In genomic region chr17:50372222-50372621, GRCh38 we compare ENCODE assay signal across 8 cellular contexts. TPM values are rescaled to one million over a fixed set of nuclear protein-coding genes. Genes with fewer than 3 reads are reported as not detected.
DNase-seq lines count a peak whose midpoint lies in the region; TF ChIP-seq lines count a peak whose summit lies in the region.

No MANE protein-coding gene starts in this region.

- peak overlapping the region; percentile 99 for H3K27ac ChIP-seq in CD8-positive, alpha-beta memory T cell (ENCODE audit: low read depth, low read length)
- no peak overlapping the region; the same call in 1 of the 2 replicates for H3K27ac ChIP-seq in SJCRH30
- peak overlapping the region; percentile 90 to 99 (median 97) for H3K27ac ChIP-seq in esophagus squamous epithelium
- no peak overlapping the region for H3K27ac ChIP-seq in ovary

- H3K9me3 ChIP-seq in CD8-positive, alpha-beta memory T cell (ENCODE audit: low read length), result no peaks in the 10 kb centered on the region
- H3K9me3 ChIP-seq in SJCRH30 (replicated peaks) (no peaks in the 10 kb centered on the region), esophagus squamous epithelium (no peaks in the 10 kb centered on the region), ovary (no peaks in the 10 kb centered on the region)

- CTCF ChIA-PET in CD8-positive, alpha-beta memory T cell (lab: Charles Lee), result interaction anchor here (2.7 to 6.1 kb wide), 2 partner anchors 10 to 25 kb away, joined by 13 to 41 read pairs; partner anchors contain the start of gene LRRC59

- DNase-seq in CD8-positive, alpha-beta memory T cell, result no peak
- DNase-seq in SJCRH30, result no peak
- no peak for DNase-seq in esophagus squamous epithelium (lab: John Stamatoyannopoulos, UW)
- DNase-seq in ovary, result peak in 1 of 5 donors; percentile 24
- no peak for DNase-seq in GM19240 (ENCODE audit: insufficient read length, low spot score)
- DNase-seq in activated effector memory CD4-positive, alpha-beta T cell treated with Interleukin-2 at 50 U/mL for 16 hours, result no peak
- DNase-seq in stimulated activated naive CD4-positive, alpha-beta T cell (lab: John Stamatoyannopoulos, UW), result no peak
- no peak for DNase-seq in cortex of kidney (lab: John Stamatoyannopoulos, UW)

- H3K9me3 Mint-ChIP-seq in CD8-positive, alpha-beta memory T cell, result no peaks in the 10 kb centered on the region

- H3K4me1 Mint-ChIP-seq in CD8-positive, alpha-beta memory T cell, result peaks cover 25 to 35% (median 26%) of the 10 kb centered on the region in 3 donors

- peak overlapping the region; percentile 91 to 100 (median 99) for H3K27ac Mint-ChIP-seq in CD8-positive, alpha-beta memory T cell

- no peak for TF ChIP-seq EP300 in ovary (IDR thresholded peaks at IDR 0.05)

- TF ChIP-seq POLR2A in esophagus squamous epithelium (IDR thresholded peaks at IDR 0.05) (no peak), ovary (IDR thresholded peaks at IDR 0.05) (no peak)

- H3K4me3 ChIP-seq in CD8-positive, alpha-beta memory T cell (ENCODE audit: low read length), result peak overlapping the region; percentile 100
- H3K4me3 ChIP-seq in SJCRH30 (peak overlapping the region; percentile 98), esophagus squamous epithelium (peak overlapping the region; percentile 68 to 97 (median 80)), ovary (peak overlapping the region; percentile 94)

- TF ChIP-seq CTCF in esophagus squamous epithelium (IDR thresholded peaks at IDR 0.05) (no peak), ovary (IDR thresholded peaks at IDR 0.05) (no peak)

- POLR2A ChIA-PET in CD8-positive, alpha-beta memory T cell (lab: Charles Lee), result interaction anchor here (0.6 kb wide), 1 partner anchor 10 kb away, joined by 3 read pairs; no protein-coding TSS in a partner anchor

- H3K27me3 Mint-ChIP-seq in CD8-positive, alpha-beta memory T cell, result no peaks in the 10 kb centered on the region

- intact Hi-C loops in esophagus squamous epithelium (cut with DNase I) (no loop called here), ovary (cut with DNase I) (no loop called here)

- H3K4me1 ChIP-seq in CD8-positive, alpha-beta memory T cell (ENCODE audit: insufficient read depth, low read length), result peaks cover 24% of the 10 kb centered on the region
- H3K4me1 ChIP-seq in SJCRH30 (no peaks in the 10 kb centered on the region), esophagus squamous epithelium (peaks cover 15 to 27% (median 19%) of the 10 kb centered on the region in 3 donors), ovary (ENCODE audit: insufficient read depth) (peaks cover 7% of the 10 kb centered on the region)

- H3K36me3 ChIP-seq in CD8-positive, alpha-beta memory T cell (ENCODE audit: insufficient read depth, low read length), result peaks cover 37% of the 10 kb centered on the region
- H3K36me3 ChIP-seq in SJCRH30, result peaks cover 26% of the 10 kb centered on the region; the same call in 1 of the 2 replicates
- peaks cover 20 to 40% (median 23%) of the 10 kb centered on the region in 3 donors for H3K36me3 ChIP-seq in esophagus squamous epithelium
- H3K36me3 ChIP-seq in ovary, result no peaks in the 10 kb centered on the region

- no peaks in the 10 kb centered on the region for H3K27me3 ChIP-seq in CD8-positive, alpha-beta memory T cell (ENCODE audit: insufficient read depth, low read length, poor library complexity, severe bottlenecking)
- H3K27me3 ChIP-seq in SJCRH30, result no peaks in the 10 kb centered on the region
- no peaks in the 10 kb centered on the region for H3K27me3 ChIP-seq in esophagus squamous epithelium
- H3K27me3 ChIP-seq in ovary, result no peaks in the 10 kb centered on the region

- peak overlapping the region; percentile 90 to 99 (median 98) for H3K4me3 Mint-ChIP-seq in CD8-positive, alpha-beta memory T cell

- peaks cover 5 to 48% (median 14%) of the 10 kb centered on the region in 3 donors for H3K36me3 Mint-ChIP-seq in CD8-positive, alpha-beta memory T cell

- WGBS in esophagus squamous epithelium, 2 donors, result 14 to 24% methylated on average over 10 of the region's 10 CpGs
- WGBS in ovary, 3 donors, result 19 to 21% (median 20%) methylated on average over 10 of the region's 10 CpGs

RNA-seq across cellular contexts. Expression of gene MRPL27, which starts 0.8 kb away (rescaled TPM):
- 10 to 100 TPM; 87.2 to 88.8 TPM for total RNA-seq in CD8-positive, alpha-beta memory T cell
- 49.2 TPM for polyA plus RNA-seq in CD8-positive, alpha-beta memory T cell
- 43.8 and 44.4 TPM in 2 replicates for total RNA-seq in SJCRH30 (2014; rRNA removed; shearing (Covaris generic))
- total RNA-seq in esophagus squamous epithelium (10 to 100 TPM; 58.0 to 77.7 (median 74.5) TPM), ovary (10 to 100 TPM; 38.7 to 60.2 (median 47.7) TPM)
- 10 to 100 TPM; 53.6 to 74.8 TPM for polyA plus RNA-seq in ovary

RNA-seq across cellular contexts. Expression of gene EME1, which starts 0.8 kb away (rescaled TPM):
- 10 to 100 TPM; 23.6 to 24.8 TPM for total RNA-seq in CD8-positive, alpha-beta memory T cell
- polyA plus RNA-seq in CD8-positive, alpha-beta memory T cell, result 0.43 TPM
- total RNA-seq in SJCRH30 (2014; rRNA removed; shearing (Covaris generic)), result 18.4 and 20.8 TPM in 2 replicates
- total RNA-seq in esophagus squamous epithelium, result 1 to 10 TPM in 2 of 4 donors, under 1 TPM in 2; 0.57 to 2.7 (median 1.1) TPM
- 1 to 10 TPM in 2 of 7 donors, under 1 TPM in 5; 0.46 to 1.3 (median 0.88) TPM for total RNA-seq in ovary
- polyA plus RNA-seq in ovary, result 1 to 10 TPM in 1 of 2 donors, under 1 TPM in 1; 0.63 to 1.4 TPM

RNA-seq across cellular contexts. Expression of gene LRRC59, which starts 25.1 kb away (rescaled TPM):
- 100 to 1,000 TPM; 122 to 127 TPM for total RNA-seq in CD8-positive, alpha-beta memory T cell
- polyA plus RNA-seq in CD8-positive, alpha-beta memory T cell, result 22.9 TPM
- 89.4 and 89.5 TPM in 2 replicates for total RNA-seq in SJCRH30 (2014; rRNA removed; shearing (Covaris generic))
- total RNA-seq in esophagus squamous epithelium (100 to 1,000 TPM in 1 of 4 donors, 10 to 100 TPM in 3; 63.4 to 136 (median 77.9) TPM), ovary (10 to 100 TPM; 18.4 to 64.5 (median 41.0) TPM)
- polyA plus RNA-seq in ovary, result 10 to 100 TPM; 22.5 to 71.4 TPM

RNA-seq across cellular contexts. Expression of gene XYLT2, which starts 26.3 kb away (rescaled TPM):
- 10 to 100 TPM; 31.8 to 32.6 TPM for total RNA-seq in CD8-positive, alpha-beta memory T cell
- 17.8 TPM for polyA plus RNA-seq in CD8-positive, alpha-beta memory T cell
- 17.9 and 18.5 TPM in 2 replicates for total RNA-seq in SJCRH30 (2014; rRNA removed; shearing (Covaris generic))
- 10 to 100 TPM; 10.0 to 17.5 (median 13.5) TPM for total RNA-seq in esophagus squamous epithelium
- total RNA-seq in ovary, result 10 to 100 TPM; 17.9 to 34.1 (median 28.7) TPM
- 10 to 100 TPM in 1 of 2 donors, 1 to 10 TPM in 1; 5.2 to 17.2 TPM for polyA plus RNA-seq in ovary

RNA-seq across cellular contexts. Expression of gene ACSF2, which starts 53.8 kb away (rescaled TPM):
- 10 to 100 TPM; 12.4 to 14.8 TPM for total RNA-seq in CD8-positive, alpha-beta memory T cell
- polyA plus RNA-seq in CD8-positive, alpha-beta memory T cell, result 3.1 TPM
- total RNA-seq in SJCRH30 (2014; rRNA removed; shearing (Covaris generic)), result 6.3 and 6.7 TPM in 2 replicates
- total RNA-seq in esophagus squamous epithelium (10 to 100 TPM in 3 of 4 donors, 1 to 10 TPM in 1; 7.0 to 26.3 (median 19.0) TPM), ovary (10 to 100 TPM; 26.7 to 86.0 (median 49.5) TPM)
- 10 to 100 TPM; 39.1 to 49.5 TPM for polyA plus RNA-seq in ovary

Comparison
In these comparisons a context has a peak if more than half of its experiments do, and no peak if none do; other contexts are left out.
1. H3K27ac ChIP-seq: peak in CD8-positive, alpha-beta memory T cell (single experiment) and esophagus squamous epithelium (4 of 4); none in SJCRH30 (single experiment) and ovary (0 of 2).
2. Peak in every context shown above with its lines, with median percentiles within 50 percentile points of each other: H3K4me3 ChIP-seq.